In genomic region chr13:30394798-30395191, GRCh38 we compare ENCODE assay signal across 7 cellular contexts. TPM values are rescaled to one million over a fixed set of nuclear protein-coding genes. Genes with fewer than 3 reads are reported as not detected.
DNase-seq lines count a peak whose midpoint lies in the region; ATAC-seq and TF ChIP-seq lines count a peak whose summit lies in the region.

No MANE protein-coding gene starts in this region.

- no peak for TF ChIP-seq CTCF in RWPE1 (conservative IDR thresholded peaks at IDR 0.05; ENCODE audit: low read depth)
- peak in 2 of 6 experiments; percentile 5 to 27 for TF ChIP-seq CTCF in esophagus squamous epithelium (IDR thresholded peaks at IDR 0.05)
- no peak for TF ChIP-seq CTCF in ovary (IDR thresholded peaks at IDR 0.05)

- WGBS in esophagus squamous epithelium, 2 donors = 0% methylated on average over 6 of the region's 6 CpGs
- WGBS in ovary, 3 donors = 0 to 1% (median 1%) methylated on average over 6 of the region's 6 CpGs

- intact Hi-C loops in esophagus squamous epithelium (cut with DNase I) (no loop called here), ovary (cut with DNase I) (no loop called here)

- H3K27me3 ChIP-seq in esophagus squamous epithelium (no peaks in the 10 kb centered on the region), ovary (no peaks in the 10 kb centered on the region)

- POLR2A ChIA-PET in RWPE1 (lab: Yijun Ruan, JAX; ENCODE audit: low non-redundant PET) = interaction anchor here (0.6 kb wide), 1 partner anchor 262 kb away, joined by 3 read pairs; no protein-coding TSS in a partner anchor

- no peak for TF ChIP-seq EP300 in ovary (IDR thresholded peaks at IDR 0.05)

- DNase-seq in RWPE1 (ENCODE audit: low spot score) = no peak
- no peak for DNase-seq in esophagus squamous epithelium (lab: John Stamatoyannopoulos, UW)
- DNase-seq in ovary = no peak
- DNase-seq in ureter (ENCODE audit: low spot score) = no peak
- no peak for DNase-seq in activated CD4-positive, CD25-positive, alpha-beta regulatory T cell (lab: John Stamatoyannopoulos, UW)

- H3K9me3 ChIP-seq in esophagus squamous epithelium (no peaks in the 10 kb centered on the region), ovary (no peaks in the 10 kb centered on the region)

- H3K4me1 ChIP-seq in esophagus squamous epithelium (peaks cover 0 to 33% (median 6%) of the 10 kb centered on the region in 3 donors), ovary (ENCODE audit: insufficient read depth) (peaks cover 2% of the 10 kb centered on the region)

- TF ChIP-seq POLR2A in esophagus squamous epithelium (IDR thresholded peaks at IDR 0.05) (no peak), ovary (IDR thresholded peaks at IDR 0.05) (no peak)

- peak overlapping the region; percentile 36 to 77 (median 56) for H3K4me3 ChIP-seq in esophagus squamous epithelium
- peak overlapping the region; percentile 48 for H3K4me3 ChIP-seq in ovary

- peak overlapping the region; percentile 98 for H3K27ac ChIP-seq in RWPE1
- H3K27ac ChIP-seq in esophagus squamous epithelium = peak overlapping the region; percentile 90 to 95 (median 94)
- peak overlapping the region; percentile 83 to 88 for H3K27ac ChIP-seq in ovary

- CTCF ChIA-PET in RWPE1 (lab: Yijun Ruan, JAX) = interaction anchor here (0.7 kb wide), 1 partner anchor 13 kb away, joined by 4 read pairs; no protein-coding TSS in a partner anchor

- ATAC-seq in GM18873 (IDR thresholded peaks at IDR 0.05; ENCODE audit: low FRiP score, unreplicated experiment) = peak; percentile 44
- peak; percentile 71 for ATAC-seq in HG02884 (IDR thresholded peaks at IDR 0.05; ENCODE audit: unreplicated experiment)

- no peaks in the 10 kb centered on the region for H3K36me3 ChIP-seq in esophagus squamous epithelium
- no peaks in the 10 kb centered on the region for H3K36me3 ChIP-seq in ovary

RNA-seq across cellular contexts. Expression of gene UBE2L5, which starts 27.5 kb away (rescaled TPM):
- total RNA-seq in esophagus squamous epithelium = under 1 TPM in 1 of 4 donors, not detected in 3; 0.19 TPM
- under 1 TPM in 2 of 7 donors, not detected in 5; 0.11 to 0.15 TPM for total RNA-seq in ovary
- under 1 TPM in 1 of 2 donors, not detected in 1; 0.48 TPM for polyA plus RNA-seq in ovary
- not detected for total RNA-seq in ureter
